Comparison of ENCODE assay signal across 3 cellular contexts in the genomic region with DNA sequence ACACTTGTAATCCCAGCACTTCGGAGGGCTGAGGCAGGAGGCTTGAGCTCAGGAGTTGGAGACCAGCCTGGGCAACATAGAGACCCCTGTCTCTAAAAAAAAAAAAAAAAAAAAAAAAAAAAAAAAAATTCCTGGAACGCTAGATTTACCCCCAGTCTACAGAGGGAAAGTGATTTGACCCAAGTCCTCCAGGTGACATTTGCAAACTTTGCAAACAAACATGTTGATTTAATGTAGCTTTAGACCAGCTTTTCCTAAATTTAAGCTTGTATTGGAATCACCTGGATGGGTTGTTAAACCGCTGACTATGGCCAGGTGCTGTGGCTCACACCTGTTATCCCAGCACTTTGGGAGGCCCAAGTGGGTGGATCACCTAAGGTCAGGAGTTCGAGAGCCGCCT.
TF ChIP-seq lines count a peak whose summit lies in the region.

No MANE protein-coding gene starts in this region.

TF ChIP-seq in HCT116, 20 proteins besides CTCF, POLR2A, EP300 and RAD21:
- TF ChIP-seq, protein P1, sequence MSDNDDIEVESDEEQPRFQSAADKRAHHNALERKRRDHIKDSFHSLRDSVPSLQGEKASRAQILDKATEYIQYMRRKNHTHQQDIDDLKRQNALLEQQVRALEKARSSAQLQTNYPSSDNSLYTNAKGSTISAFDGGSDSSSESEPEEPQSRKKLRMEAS (IDR thresholded peaks at IDR 0.05), result no peak
- TF ChIP-seq, protein P2, sequence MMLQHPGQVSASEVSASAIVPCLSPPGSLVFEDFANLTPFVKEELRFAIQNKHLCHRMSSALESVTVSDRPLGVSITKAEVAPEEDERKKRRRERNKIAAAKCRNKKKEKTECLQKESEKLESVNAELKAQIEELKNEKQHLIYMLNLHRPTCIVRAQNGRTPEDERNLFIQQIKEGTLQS (IDR thresholded peaks at IDR 0.05), result no peak
- TF ChIP-seq ZNF274 (IDR thresholded peaks at IDR 0.05; ENCODE audit: low read depth, low read length), result no peak
- no peak for TF ChIP-seq FOSL1 (IDR thresholded peaks at IDR 0.05; ENCODE audit: low read depth)
- TF ChIP-seq, protein P3, sequence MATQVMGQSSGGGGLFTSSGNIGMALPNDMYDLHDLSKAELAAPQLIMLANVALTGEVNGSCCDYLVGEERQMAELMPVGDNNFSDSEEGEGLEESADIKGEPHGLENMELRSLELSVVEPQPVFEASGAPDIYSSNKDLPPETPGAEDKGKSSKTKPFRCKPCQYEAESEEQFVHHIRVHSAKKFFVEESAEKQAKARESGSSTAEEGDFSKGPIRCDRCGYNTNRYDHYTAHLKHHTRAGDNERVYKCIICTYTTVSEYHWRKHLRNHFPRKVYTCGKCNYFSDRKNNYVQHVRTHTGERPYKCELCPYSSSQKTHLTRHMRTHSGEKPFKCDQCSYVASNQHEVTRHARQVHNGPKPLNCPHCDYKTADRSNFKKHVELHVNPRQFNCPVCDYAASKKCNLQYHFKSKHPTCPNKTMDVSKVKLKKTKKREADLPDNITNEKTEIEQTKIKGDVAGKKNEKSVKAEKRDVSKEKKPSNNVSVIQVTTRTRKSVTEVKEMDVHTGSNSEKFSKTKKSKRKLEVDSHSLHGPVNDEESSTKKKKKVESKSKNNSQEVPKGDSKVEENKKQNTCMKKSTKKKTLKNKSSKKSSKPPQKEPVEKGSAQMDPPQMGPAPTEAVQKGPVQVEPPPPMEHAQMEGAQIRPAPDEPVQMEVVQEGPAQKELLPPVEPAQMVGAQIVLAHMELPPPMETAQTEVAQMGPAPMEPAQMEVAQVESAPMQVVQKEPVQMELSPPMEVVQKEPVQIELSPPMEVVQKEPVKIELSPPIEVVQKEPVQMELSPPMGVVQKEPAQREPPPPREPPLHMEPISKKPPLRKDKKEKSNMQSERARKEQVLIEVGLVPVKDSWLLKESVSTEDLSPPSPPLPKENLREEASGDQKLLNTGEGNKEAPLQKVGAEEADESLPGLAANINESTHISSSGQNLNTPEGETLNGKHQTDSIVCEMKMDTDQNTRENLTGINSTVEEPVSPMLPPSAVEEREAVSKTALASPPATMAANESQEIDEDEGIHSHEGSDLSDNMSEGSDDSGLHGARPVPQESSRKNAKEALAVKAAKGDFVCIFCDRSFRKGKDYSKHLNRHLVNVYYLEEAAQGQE (IDR thresholded peaks at IDR 0.05; ENCODE audit: low read depth), result no peak
- TF ChIP-seq POLR2AphosphoS5 (IDR thresholded peaks at IDR 0.05; ENCODE audit: low read depth, low read length), result no peak
- no peak for TF ChIP-seq JUND (IDR thresholded peaks at IDR 0.05)
- TF ChIP-seq EZH2phosphoT487 (IDR thresholded peaks at IDR 0.05; ENCODE audit: borderline replicate concordance), result no peak
- TF ChIP-seq YY1 (IDR thresholded peaks at IDR 0.05; ENCODE audit: extremely low read depth, insufficient replicate concordance, low read depth, low read length), result no peak
- no peak for TF ChIP-seq SRF (IDR thresholded peaks at IDR 0.05; ENCODE audit: low read depth)
- no peak for TF ChIP-seq SIN3A (IDR thresholded peaks at IDR 0.05; ENCODE audit: low read depth)
- TF ChIP-seq CEBPB (IDR thresholded peaks at IDR 0.05; ENCODE audit: low read depth), result no peak

TF ChIP-seq in HEK293, 187 proteins besides CTCF, POLR2A, EP300 and RAD21:
- no peak for TF ChIP-seq SALL2 (tag by site-specific recombination; IDR thresholded peaks at IDR 0.05; ENCODE audit: borderline replicate concordance)
- no peak for TF ChIP-seq ZNF664 (tag by site-specific recombination; IDR thresholded peaks at IDR 0.05)
- TF ChIP-seq ZNF830 (tag by site-specific recombination; IDR thresholded peaks at IDR 0.05; ENCODE audit: low read depth), result no peak
- no peak for TF ChIP-seq ZNF621 (tag by site-specific recombination; IDR thresholded peaks at IDR 0.05)
- no peak for TF ChIP-seq ZNF654 (tag by site-specific recombination; IDR thresholded peaks at IDR 0.05; ENCODE audit: low read depth)
- TF ChIP-seq, protein P4, sequence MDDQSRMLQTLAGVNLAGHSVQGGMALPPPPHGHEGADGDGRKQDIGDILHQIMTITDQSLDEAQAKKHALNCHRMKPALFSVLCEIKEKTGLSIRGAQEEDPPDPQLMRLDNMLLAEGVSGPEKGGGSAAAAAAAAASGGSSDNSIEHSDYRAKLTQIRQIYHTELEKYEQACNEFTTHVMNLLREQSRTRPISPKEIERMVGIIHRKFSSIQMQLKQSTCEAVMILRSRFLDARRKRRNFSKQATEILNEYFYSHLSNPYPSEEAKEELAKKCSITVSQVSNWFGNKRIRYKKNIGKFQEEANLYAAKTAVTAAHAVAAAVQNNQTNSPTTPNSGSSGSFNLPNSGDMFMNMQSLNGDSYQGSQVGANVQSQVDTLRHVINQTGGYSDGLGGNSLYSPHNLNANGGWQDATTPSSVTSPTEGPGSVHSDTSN (CRISPR knock-in tag; IDR thresholded peaks at IDR 0.05), result no peak
- TF ChIP-seq SETDB1 (IDR thresholded peaks at IDR 0.05; ENCODE audit: insufficient read length, low read length), result no peak
- TF ChIP-seq, protein P5, sequence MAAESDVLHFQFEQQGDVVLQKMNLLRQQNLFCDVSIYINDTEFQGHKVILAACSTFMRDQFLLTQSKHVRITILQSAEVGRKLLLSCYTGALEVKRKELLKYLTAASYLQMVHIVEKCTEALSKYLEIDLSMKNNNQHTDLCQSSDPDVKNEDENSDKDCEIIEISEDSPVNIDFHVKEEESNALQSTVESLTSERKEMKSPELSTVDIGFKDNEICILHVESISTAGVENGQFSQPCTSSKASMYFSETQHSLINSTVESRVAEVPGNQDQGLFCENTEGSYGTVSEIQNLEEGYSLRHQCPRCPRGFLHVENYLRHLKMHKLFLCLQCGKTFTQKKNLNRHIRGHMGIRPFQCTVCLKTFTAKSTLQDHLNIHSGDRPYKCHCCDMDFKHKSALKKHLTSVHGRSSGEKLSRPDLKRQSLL (tag by site-specific recombination; IDR thresholded peaks at IDR 0.05), result no peak
- TF ChIP-seq, protein P6, sequence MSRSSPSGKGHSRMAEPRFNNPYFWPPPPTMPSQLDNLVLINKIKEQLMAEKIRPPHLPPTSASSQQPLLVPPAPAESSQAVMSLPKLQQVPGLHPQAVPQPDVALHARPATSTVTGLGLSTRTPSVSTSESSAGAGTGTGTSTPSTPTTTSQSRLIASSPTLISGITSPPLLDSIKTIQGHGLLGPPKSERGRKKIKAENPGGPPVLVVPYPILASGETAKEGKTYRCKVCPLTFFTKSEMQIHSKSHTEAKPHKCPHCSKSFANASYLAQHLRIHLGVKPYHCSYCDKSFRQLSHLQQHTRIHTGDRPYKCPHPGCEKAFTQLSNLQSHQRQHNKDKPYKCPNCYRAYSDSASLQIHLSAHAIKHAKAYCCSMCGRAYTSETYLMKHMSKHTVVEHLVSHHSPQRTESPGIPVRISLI (tag by site-specific recombination; IDR thresholded peaks at IDR 0.05), result 0 out of 2 replicates have a peak, but pooled peaks have one; percentile 33
- TF ChIP-seq, protein P7, sequence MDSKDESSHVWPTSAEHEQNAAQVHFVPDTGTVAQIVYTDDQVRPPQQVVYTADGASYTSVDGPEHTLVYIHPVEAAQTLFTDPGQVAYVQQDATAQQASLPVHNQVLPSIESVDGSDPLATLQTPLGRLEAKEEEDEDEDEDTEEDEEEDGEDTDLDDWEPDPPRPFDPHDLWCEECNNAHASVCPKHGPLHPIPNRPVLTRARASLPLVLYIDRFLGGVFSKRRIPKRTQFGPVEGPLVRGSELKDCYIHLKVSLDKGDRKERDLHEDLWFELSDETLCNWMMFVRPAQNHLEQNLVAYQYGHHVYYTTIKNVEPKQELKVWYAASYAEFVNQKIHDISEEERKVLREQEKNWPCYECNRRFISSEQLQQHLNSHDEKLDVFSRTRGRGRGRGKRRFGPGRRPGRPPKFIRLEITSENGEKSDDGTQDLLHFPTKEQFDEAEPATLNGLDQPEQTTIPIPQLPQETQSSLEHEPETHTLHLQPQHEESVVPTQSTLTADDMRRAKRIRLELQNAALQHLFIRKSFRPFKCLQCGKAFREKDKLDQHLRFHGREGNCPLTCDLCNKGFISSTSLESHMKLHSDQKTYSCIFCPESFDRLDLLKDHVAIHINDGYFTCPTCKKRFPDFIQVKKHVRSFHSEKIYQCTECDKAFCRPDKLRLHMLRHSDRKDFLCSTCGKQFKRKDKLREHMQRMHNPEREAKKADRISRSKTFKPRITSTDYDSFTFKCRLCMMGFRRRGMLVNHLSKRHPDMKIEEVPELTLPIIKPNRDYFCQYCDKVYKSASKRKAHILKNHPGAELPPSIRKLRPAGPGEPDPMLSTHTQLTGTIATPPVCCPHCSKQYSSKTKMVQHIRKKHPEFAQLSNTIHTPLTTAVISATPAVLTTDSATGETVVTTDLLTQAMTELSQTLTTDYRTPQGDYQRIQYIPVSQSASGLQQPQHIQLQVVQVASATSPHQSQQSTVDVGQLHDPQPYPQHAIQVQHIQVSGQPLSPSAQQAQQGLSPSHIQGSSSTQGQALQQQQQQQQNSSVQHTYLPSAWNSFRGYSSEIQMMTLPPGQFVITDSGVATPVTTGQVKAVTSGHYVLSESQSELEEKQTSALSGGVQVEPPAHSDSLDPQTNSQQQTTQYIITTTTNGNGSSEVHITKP (tag by site-specific recombination; IDR thresholded peaks at IDR 0.05), result peak; percentile 62
- no peak for TF ChIP-seq ZNF785 (tag by site-specific recombination; IDR thresholded peaks at IDR 0.05)
- no peak for TF ChIP-seq ZNF157 (tag by site-specific recombination; IDR thresholded peaks at IDR 0.05)
TF ChIP-seq in HEK293: peak in this region for 2.

TF ChIP-seq in K562, 482 proteins besides CTCF, POLR2A, EP300 and RAD21:
- TF ChIP-seq TFAM (CRISPR knock-in tag; conservative IDR thresholded peaks at IDR 0.05), result no peak
- TF ChIP-seq SMARCA5 (IDR thresholded peaks at IDR 0.05), result no peak
- TF ChIP-seq, protein P7 (IDR thresholded peaks at IDR 0.05; ENCODE audit: partially characterized antibody), result peak; percentile 73
- TF ChIP-seq MCM7 (IDR thresholded peaks at IDR 0.05), result no peak
